Comparison of ENCODE assay signal across 16 cellular contexts in genomic region chr13:110319397-110319773, GRCh38. TPM values are rescaled to one million over a fixed set of nuclear protein-coding genes. Genes with fewer than 3 reads are reported as not detected.
DNase-seq lines count a peak whose midpoint lies in the region; ATAC-seq and TF ChIP-seq lines count a peak whose summit lies in the region.
"Had no signal": no experiment of that assay in that cellular context is flagged by ENCODE, and none has a peak within 500 bp of the region (broad histone marks: within the 10 kb centered on the region; RNA-seq: fewer than 3 reads in every experiment).

No MANE protein-coding gene starts in this region.

- H3K4me3 ChIP-seq in adipocyte (ENCODE audit: low read length) (peak overlapping the region; percentile 16), lower lobe of right lung (no peak overlapping the region), stomach (no peak overlapping the region), mucosa of descending colon (no peak overlapping the region)
- H3K4me3 ChIP-seq in effector memory CD4-positive, alpha-beta T cell (ENCODE audit: insufficient read depth, low read depth, low read length, poor library complexity, severe bottlenecking) = no peak overlapping the region

- H3K4me1 ChIP-seq in adipocyte (ENCODE audit: control insufficient read depth, insufficient read depth, low read length) = peaks cover 46% of the 10 kb centered on the region
- H3K4me1 ChIP-seq in lower lobe of right lung = peaks cover 51% of the 10 kb centered on the region
- peaks cover 4 to 90% (median 50%) of the 10 kb centered on the region in 4 donors for H3K4me1 ChIP-seq in stomach
- no peaks in the 10 kb centered on the region for H3K4me1 ChIP-seq in mucosa of descending colon (ENCODE audit: low read depth)
- H3K4me1 ChIP-seq in effector memory CD4-positive, alpha-beta T cell (ENCODE audit: control insufficient read depth, insufficient read depth, low read length, poor library complexity, severe bottlenecking) = no peaks in the 10 kb centered on the region

- no peak for ATAC-seq in lower lobe of right lung
- no peak for ATAC-seq in mucosa of descending colon
- no peak for ATAC-seq in HG02852 (IDR thresholded peaks at IDR 0.05; ENCODE audit: unreplicated experiment)

- H3K27me3 Mint-ChIP-seq in HFFc6 (ENCODE audit: insufficient read depth) = peaks cover 2% of the 10 kb centered on the region

- DNase-seq in HFFc6 = no peak
- no peak for DNase-seq in adipocyte (ENCODE audit: low read depth)
- DNase-seq in lower lobe of right lung = no peak
- no peak for DNase-seq in stomach
- DNase-seq in mucosa of descending colon = no peak
- DNase-seq in occipital lobe (lab: John Stamatoyannopoulos, UW) = no peak
- DNase-seq in effector memory CD4-positive, alpha-beta T cell = no peak
- DNase-seq: CD4-positive, alpha-beta memory T cell; central memory CD4-positive, alpha-beta T cell; midbrain; NCI-H2029; NCI-H82; stimulated activated CD4-positive, alpha-beta T cell treated with anti-CD3 and anti-CD28 coated beads, Interleukin-4, amount 100 ng/mL, for 1 hour had no signal

- H3K27ac Mint-ChIP-seq in HFFc6 = peak overlapping the region; percentile 73
- H3K27ac Mint-ChIP-seq: activated naive CD4-positive, alpha-beta T cell treated with anti-CD3 and anti-CD28 coated beads, Interleukin-2, amount 50 U/mL, for 24 hours; CD4-positive, alpha-beta memory T cell; stimulated activated memory B cell treated with anti-CD40 and anti-IgM and Interleukin-4, amounts not matched to agents 10 μg/mL and 1 μg/mL and 100 μg/mL, for 72 hours had no signal

- no peaks in the 10 kb centered on the region for H3K9me3 Mint-ChIP-seq in HFFc6
- H3K9me3 Mint-ChIP-seq: activated naive CD4-positive, alpha-beta T cell treated with anti-CD3 and anti-CD28 coated beads, Interleukin-2, amount 50 U/mL, for 24 hours had no signal

- intact Hi-C loops in lower lobe of right lung (cut with DNase I) (no loop called here), stomach (cut with DNase I; ENCODE audit: low total_unique reads) (no loop called here), mucosa of descending colon (cut with DNase I, micrococcal nuclease) (no loop called here)

- no peak for TF ChIP-seq CTCF in HFFc6 (IDR thresholded peaks at IDR 0.05)
- no peak for TF ChIP-seq CTCF in lower lobe of right lung (IDR thresholded peaks at IDR 0.05)
- TF ChIP-seq CTCF in stomach (IDR thresholded peaks at IDR 0.05) = no peak
- TF ChIP-seq CTCF in mucosa of descending colon (IDR thresholded peaks at IDR 0.05) = no peak

- WGBS in stomach, 5 donors = 59 to 89% (median 70%) methylated on average over 4 of the region's 4 CpGs

- TF ChIP-seq EP300 in stomach (IDR thresholded peaks at IDR 0.05) = no peak

- no peaks in the 10 kb centered on the region for H3K9me3 ChIP-seq in adipocyte (ENCODE audit: control insufficient read depth, low read length)
- no peaks in the 10 kb centered on the region for H3K9me3 ChIP-seq in lower lobe of right lung
- no peaks in the 10 kb centered on the region for H3K9me3 ChIP-seq in stomach
- no peaks in the 10 kb centered on the region for H3K9me3 ChIP-seq in mucosa of descending colon
- H3K9me3 ChIP-seq in effector memory CD4-positive, alpha-beta T cell (ENCODE audit: control insufficient read depth, low read length) = no peaks in the 10 kb centered on the region

- H3K27me3 ChIP-seq in adipocyte (replicated peaks; ENCODE audit: control insufficient read depth, insufficient read depth, low read length) (no peaks in the 10 kb centered on the region), lower lobe of right lung (ENCODE audit: low read depth) (no peaks in the 10 kb centered on the region), stomach (no peaks in the 10 kb centered on the region)
- H3K27me3 ChIP-seq in effector memory CD4-positive, alpha-beta T cell (replicated peaks; ENCODE audit: control insufficient read depth, insufficient read depth, low read length, poor library complexity, severe bottlenecking) = no peaks in the 10 kb centered on the region

- H3K27ac ChIP-seq in lower lobe of right lung = peak overlapping the region; percentile 81
- peak overlapping the region in 4 of 5 donors; percentile 57 to 92 (median 78) for H3K27ac ChIP-seq in stomach
- no peak overlapping the region for H3K27ac ChIP-seq in effector memory CD4-positive, alpha-beta T cell (ENCODE audit: insufficient read depth, low read length, poor library complexity, severe bottlenecking)

- H3K4me3 Mint-ChIP-seq in HFFc6 = peak overlapping the region; percentile 63
- H3K4me3 Mint-ChIP-seq: activated naive CD4-positive, alpha-beta T cell treated with anti-CD3 and anti-CD28 coated beads, Interleukin-2, amount 50 U/mL, for 24 hours; CD4-positive, alpha-beta memory T cell; stimulated activated memory B cell treated with anti-CD40 and anti-IgM and Interleukin-4, amounts not matched to agents 10 μg/mL and 1 μg/mL and 100 μg/mL, for 72 hours had no signal

- H3K9ac ChIP-seq in adipocyte (ENCODE audit: low read length) = no peak overlapping the region

- no peak for TF ChIP-seq POLR2A in stomach (IDR thresholded peaks at IDR 0.05)

- H3K36me3 ChIP-seq in adipocyte (ENCODE audit: control insufficient read depth, insufficient read depth, low read length, severe bottlenecking) (peaks cover 69% of the 10 kb centered on the region), lower lobe of right lung (peaks cover 4% of the 10 kb centered on the region), stomach (peaks cover 0 to 23% (median 9%) of the 10 kb centered on the region in 4 donors), mucosa of descending colon (ENCODE audit: low read depth) (no peaks in the 10 kb centered on the region)
- H3K36me3 ChIP-seq in effector memory CD4-positive, alpha-beta T cell (ENCODE audit: control insufficient read depth, insufficient read depth, low read length) = no peaks in the 10 kb centered on the region

- H3K4me1 Mint-ChIP-seq in HFFc6 (ENCODE audit: low read depth) = peaks cover 86% of the 10 kb centered on the region
- H3K4me1 Mint-ChIP-seq: stimulated activated memory B cell treated with anti-CD40 and anti-IgM and Interleukin-4, amounts not matched to agents 10 μg/mL and 1 μg/mL and 100 μg/mL, for 72 hours had no signal

- peaks cover 51% of the 10 kb centered on the region for H3K36me3 Mint-ChIP-seq in HFFc6 (ENCODE audit: low read depth)
- H3K36me3 Mint-ChIP-seq: activated naive CD4-positive, alpha-beta T cell treated with anti-CD3 and anti-CD28 coated beads, Interleukin-2, amount 50 U/mL, for 24 hours; CD4-positive, alpha-beta memory T cell; stimulated activated memory B cell treated with anti-CD40 and anti-IgM and Interleukin-4, amounts not matched to agents 10 μg/mL and 1 μg/mL and 100 μg/mL, for 72 hours had no signal

RNA-seq across cellular contexts. Expression of gene COL4A2, which starts 12.3 kb away (rescaled TPM):
- 100 to 1,000 TPM; 202 to 327 (median 217) TPM for total RNA-seq in HFFc6 (2021; fragmentation: NEBNext Ultra II Directional; extraction: Animal tissue kit (Norgen Biotek cat#: 25700))
- 185 TPM for total RNA-seq in lower lobe of right lung
- 100 to 1,000 TPM; 134 to 531 (median 366) TPM for total RNA-seq in stomach
- polyA plus RNA-seq in stomach = 10 to 100 TPM; 24.0 to 96.6 (median 38.4) TPM
- 100 to 1,000 TPM in 1 of 3 donors, 10 to 100 TPM in 2; 33.5 to 389 (median 74.2) TPM for total RNA-seq in mucosa of descending colon
- 56.8 TPM for total RNA-seq in occipital lobe
- total RNA-seq: CD4-positive, alpha-beta memory T cell had no signal
- polyA plus RNA-seq: CD4-positive, alpha-beta memory T cell had no signal

RNA-seq across cellular contexts. Expression of gene COL4A1, which starts 12.4 kb away (rescaled TPM):
- 100 to 1,000 TPM; 137 to 328 (median 148) TPM for total RNA-seq in HFFc6 (2021; fragmentation: NEBNext Ultra II Directional; extraction: Animal tissue kit (Norgen Biotek cat#: 25700))
- 161 TPM for total RNA-seq in lower lobe of right lung
- total RNA-seq in stomach = 100 to 1,000 TPM; 132 to 798 (median 175) TPM
- 10 to 100 TPM; 18.8 to 59.0 (median 30.6) TPM for polyA plus RNA-seq in stomach
- 100 to 1,000 TPM in 1 of 3 donors, 10 to 100 TPM in 2; 19.0 to 308 (median 61.9) TPM for total RNA-seq in mucosa of descending colon
- 67.8 TPM for total RNA-seq in occipital lobe
- total RNA-seq: CD4-positive, alpha-beta memory T cell had no signal
- polyA plus RNA-seq: CD4-positive, alpha-beta memory T cell had no signal
